Comparison of ENCODE assay signal across 1 cellular context in the genomic region with DNA sequence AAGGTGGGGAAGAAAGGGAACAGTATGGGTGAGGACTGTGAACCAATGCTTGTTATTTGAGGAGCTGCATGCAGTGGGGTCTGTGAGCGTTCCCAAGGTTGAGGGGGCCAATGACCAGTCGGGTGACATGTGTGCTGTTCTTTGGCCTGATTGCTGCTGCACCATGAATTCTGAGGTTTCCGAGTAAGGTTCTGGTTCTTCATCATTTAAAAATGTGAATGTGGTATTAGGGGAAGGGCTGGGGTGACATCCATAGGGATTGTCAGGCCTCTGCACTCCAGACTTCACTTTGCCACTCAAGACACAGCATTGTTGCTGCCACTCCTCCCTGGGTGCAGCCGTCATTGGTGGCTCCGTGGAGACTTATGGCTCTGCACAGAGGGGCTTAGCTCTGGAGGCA.
TF ChIP-seq lines count a peak whose summit lies in the region.

No MANE protein-coding gene starts in this region.

TF ChIP-seq in H1, 55 proteins besides CTCF, POLR2A, EP300 and RAD21:
- TF ChIP-seq SUZ12 (IDR thresholded peaks at IDR 0.05; ENCODE audit: low read length) (no peak), CHD1 (IDR thresholded peaks at IDR 0.05; ENCODE audit: low read depth, low read length) (no peak), SP4 (IDR thresholded peaks at IDR 0.05; ENCODE audit: low read length) (no peak), GTF2F1 (IDR thresholded peaks at IDR 0.05; ENCODE audit: borderline replicate concordance, low read depth, low read length) (no peak), HDAC6 (IDR thresholded peaks at IDR 0.05; ENCODE audit: low read depth, low read length) (no peak), CBX8 (IDR thresholded peaks at IDR 0.05; ENCODE audit: borderline replicate concordance, low read depth, low read length) (no peak), KDM4A (IDR thresholded peaks at IDR 0.05; ENCODE audit: low read depth, low read length, severe bottlenecking) (no peak), POU5F1 (IDR thresholded peaks at IDR 0.05; ENCODE audit: low read depth, low read length) (no peak), BRCA1 (IDR thresholded peaks at IDR 0.05; ENCODE audit: low read depth, low read length) (no peak), SAP30 (IDR thresholded peaks at IDR 0.05; ENCODE audit: insufficient read depth, insufficient replicate concordance, low read length) (no peak), TAF7 (optimal IDR thresholded peaks at IDR 0.05; ENCODE audit: borderline replicate concordance, low read depth, low read length) (no peak), SP1 (IDR thresholded peaks at IDR 0.05; ENCODE audit: low read depth, low read length) (no peak), TEAD4 (IDR thresholded peaks at IDR 0.05; ENCODE audit: low read depth, low read length) (no peak), KDM5A (IDR thresholded peaks at IDR 0.05; ENCODE audit: low read length) (no peak), RFX5 (IDR thresholded peaks at IDR 0.05; ENCODE audit: borderline replicate concordance, low read depth, low read length) (no peak), JUND (IDR thresholded peaks at IDR 0.05; ENCODE audit: low read length) (no peak)
- TF ChIP-seq, protein P1, sequence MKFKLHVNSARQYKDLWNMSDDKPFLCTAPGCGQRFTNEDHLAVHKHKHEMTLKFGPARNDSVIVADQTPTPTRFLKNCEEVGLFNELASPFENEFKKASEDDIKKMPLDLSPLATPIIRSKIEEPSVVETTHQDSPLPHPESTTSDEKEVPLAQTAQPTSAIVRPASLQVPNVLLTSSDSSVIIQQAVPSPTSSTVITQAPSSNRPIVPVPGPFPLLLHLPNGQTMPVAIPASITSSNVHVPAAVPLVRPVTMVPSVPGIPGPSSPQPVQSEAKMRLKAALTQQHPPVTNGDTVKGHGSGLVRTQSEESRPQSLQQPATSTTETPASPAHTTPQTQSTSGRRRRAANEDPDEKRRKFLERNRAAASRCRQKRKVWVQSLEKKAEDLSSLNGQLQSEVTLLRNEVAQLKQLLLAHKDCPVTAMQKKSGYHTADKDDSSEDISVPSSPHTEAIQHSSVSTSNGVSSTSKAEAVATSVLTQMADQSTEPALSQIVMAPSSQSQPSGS (IDR thresholded peaks at IDR 0.05; ENCODE audit: low read length) = no peak
- TF ChIP-seq, protein P2, sequence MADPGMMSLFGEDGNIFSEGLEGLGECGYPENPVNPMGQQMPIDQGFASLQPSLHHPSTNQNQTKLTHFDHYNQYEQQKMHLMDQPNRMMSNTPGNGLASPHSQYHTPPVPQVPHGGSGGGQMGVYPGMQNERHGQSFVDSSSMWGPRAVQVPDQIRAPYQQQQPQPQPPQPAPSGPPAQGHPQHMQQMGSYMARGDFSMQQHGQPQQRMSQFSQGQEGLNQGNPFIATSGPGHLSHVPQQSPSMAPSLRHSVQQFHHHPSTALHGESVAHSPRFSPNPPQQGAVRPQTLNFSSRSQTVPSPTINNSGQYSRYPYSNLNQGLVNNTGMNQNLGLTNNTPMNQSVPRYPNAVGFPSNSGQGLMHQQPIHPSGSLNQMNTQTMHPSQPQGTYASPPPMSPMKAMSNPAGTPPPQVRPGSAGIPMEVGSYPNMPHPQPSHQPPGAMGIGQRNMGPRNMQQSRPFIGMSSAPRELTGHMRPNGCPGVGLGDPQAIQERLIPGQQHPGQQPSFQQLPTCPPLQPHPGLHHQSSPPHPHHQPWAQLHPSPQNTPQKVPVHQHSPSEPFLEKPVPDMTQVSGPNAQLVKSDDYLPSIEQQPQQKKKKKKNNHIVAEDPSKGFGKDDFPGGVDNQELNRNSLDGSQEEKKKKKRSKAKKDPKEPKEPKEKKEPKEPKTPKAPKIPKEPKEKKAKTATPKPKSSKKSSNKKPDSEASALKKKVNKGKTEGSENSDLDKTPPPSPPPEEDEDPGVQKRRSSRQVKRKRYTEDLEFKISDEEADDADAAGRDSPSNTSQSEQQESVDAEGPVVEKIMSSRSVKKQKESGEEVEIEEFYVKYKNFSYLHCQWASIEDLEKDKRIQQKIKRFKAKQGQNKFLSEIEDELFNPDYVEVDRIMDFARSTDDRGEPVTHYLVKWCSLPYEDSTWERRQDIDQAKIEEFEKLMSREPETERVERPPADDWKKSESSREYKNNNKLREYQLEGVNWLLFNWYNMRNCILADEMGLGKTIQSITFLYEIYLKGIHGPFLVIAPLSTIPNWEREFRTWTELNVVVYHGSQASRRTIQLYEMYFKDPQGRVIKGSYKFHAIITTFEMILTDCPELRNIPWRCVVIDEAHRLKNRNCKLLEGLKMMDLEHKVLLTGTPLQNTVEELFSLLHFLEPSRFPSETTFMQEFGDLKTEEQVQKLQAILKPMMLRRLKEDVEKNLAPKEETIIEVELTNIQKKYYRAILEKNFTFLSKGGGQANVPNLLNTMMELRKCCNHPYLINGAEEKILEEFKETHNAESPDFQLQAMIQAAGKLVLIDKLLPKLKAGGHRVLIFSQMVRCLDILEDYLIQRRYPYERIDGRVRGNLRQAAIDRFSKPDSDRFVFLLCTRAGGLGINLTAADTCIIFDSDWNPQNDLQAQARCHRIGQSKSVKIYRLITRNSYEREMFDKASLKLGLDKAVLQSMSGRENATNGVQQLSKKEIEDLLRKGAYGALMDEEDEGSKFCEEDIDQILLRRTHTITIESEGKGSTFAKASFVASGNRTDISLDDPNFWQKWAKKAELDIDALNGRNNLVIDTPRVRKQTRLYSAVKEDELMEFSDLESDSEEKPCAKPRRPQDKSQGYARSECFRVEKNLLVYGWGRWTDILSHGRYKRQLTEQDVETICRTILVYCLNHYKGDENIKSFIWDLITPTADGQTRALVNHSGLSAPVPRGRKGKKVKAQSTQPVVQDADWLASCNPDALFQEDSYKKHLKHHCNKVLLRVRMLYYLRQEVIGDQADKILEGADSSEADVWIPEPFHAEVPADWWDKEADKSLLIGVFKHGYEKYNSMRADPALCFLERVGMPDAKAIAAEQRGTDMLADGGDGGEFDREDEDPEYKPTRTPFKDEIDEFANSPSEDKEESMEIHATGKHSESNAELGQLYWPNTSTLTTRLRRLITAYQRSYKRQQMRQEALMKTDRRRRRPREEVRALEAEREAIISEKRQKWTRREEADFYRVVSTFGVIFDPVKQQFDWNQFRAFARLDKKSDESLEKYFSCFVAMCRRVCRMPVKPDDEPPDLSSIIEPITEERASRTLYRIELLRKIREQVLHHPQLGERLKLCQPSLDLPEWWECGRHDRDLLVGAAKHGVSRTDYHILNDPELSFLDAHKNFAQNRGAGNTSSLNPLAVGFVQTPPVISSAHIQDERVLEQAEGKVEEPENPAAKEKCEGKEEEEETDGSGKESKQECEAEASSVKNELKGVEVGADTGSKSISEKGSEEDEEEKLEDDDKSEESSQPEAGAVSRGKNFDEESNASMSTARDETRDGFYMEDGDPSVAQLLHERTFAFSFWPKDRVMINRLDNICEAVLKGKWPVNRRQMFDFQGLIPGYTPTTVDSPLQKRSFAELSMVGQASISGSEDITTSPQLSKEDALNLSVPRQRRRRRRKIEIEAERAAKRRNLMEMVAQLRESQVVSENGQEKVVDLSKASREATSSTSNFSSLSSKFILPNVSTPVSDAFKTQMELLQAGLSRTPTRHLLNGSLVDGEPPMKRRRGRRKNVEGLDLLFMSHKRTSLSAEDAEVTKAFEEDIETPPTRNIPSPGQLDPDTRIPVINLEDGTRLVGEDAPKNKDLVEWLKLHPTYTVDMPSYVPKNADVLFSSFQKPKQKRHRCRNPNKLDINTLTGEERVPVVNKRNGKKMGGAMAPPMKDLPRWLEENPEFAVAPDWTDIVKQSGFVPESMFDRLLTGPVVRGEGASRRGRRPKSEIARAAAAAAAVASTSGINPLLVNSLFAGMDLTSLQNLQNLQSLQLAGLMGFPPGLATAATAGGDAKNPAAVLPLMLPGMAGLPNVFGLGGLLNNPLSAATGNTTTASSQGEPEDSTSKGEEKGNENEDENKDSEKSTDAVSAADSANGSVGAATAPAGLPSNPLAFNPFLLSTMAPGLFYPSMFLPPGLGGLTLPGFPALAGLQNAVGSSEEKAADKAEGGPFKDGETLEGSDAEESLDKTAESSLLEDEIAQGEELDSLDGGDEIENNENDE (IDR thresholded peaks at IDR 0.05; ENCODE audit: insufficient replicate concordance, low read length) = no peak
